25 cellular contexts compared by ENCODE assay signal in genomic region chr4:152380185-152380584, GRCh38.
DNase-seq lines count a peak whose midpoint lies in the region; ATAC-seq and TF ChIP-seq lines count a peak whose summit lies in the region.
"Had no signal": no experiment of that assay in that cellular context is flagged by ENCODE, and none has a peak within 500 bp of the region (broad histone marks: within the 10 kb centered on the region; RNA-seq: fewer than 3 reads in every experiment).

No MANE protein-coding gene starts in this region.

- H3K4me1 ChIP-seq in right atrium auricular region (no peaks in the 10 kb centered on the region), body of pancreas (peaks cover 19% of the 10 kb centered on the region), right lobe of liver (peaks cover 0 to 13% (median 0%) of the 10 kb centered on the region in 4 donors), suprapubic skin (peaks cover 20% of the 10 kb centered on the region), ovary (ENCODE audit: insufficient read depth) (no peaks in the 10 kb centered on the region)
- H3K4me1 ChIP-seq: HAP-1 had no signal

- TF ChIP-seq EP300 in suprapubic skin (IDR thresholded peaks at IDR 0.05) (no peak), ovary (IDR thresholded peaks at IDR 0.05) (no peak)

- H3K9me3 ChIP-seq in right atrium auricular region (no peaks in the 10 kb centered on the region), body of pancreas (no peaks in the 10 kb centered on the region), right lobe of liver (no peaks in the 10 kb centered on the region), suprapubic skin (no peaks in the 10 kb centered on the region), ovary (no peaks in the 10 kb centered on the region)
- H3K9me3 ChIP-seq: HAP-1 had no signal

- peak overlapping the region; percentile 74 to 76 for H3K27ac ChIP-seq in right atrium auricular region
- peak overlapping the region in 3 of 4 donors; percentile 66 to 85 (median 72) for H3K27ac ChIP-seq in body of pancreas
- H3K27ac ChIP-seq in right lobe of liver = peak overlapping the region in 2 of 3 donors; percentile 64 to 66
- H3K27ac ChIP-seq in suprapubic skin = no peak overlapping the region
- peak overlapping the region in 1 of 2 donors; percentile 65 for H3K27ac ChIP-seq in ovary

- no peak for TF ChIP-seq CTCF in right atrium auricular region (IDR thresholded peaks at IDR 0.05)
- no peak for TF ChIP-seq CTCF in body of pancreas (IDR thresholded peaks at IDR 0.05)
- TF ChIP-seq CTCF in right lobe of liver (IDR thresholded peaks at IDR 0.05) = no peak
- TF ChIP-seq CTCF in suprapubic skin (IDR thresholded peaks at IDR 0.05) = no peak
- TF ChIP-seq CTCF in ovary (IDR thresholded peaks at IDR 0.05) = no peak

- H3K27me3 ChIP-seq in right atrium auricular region (no peaks in the 10 kb centered on the region), body of pancreas (no peaks in the 10 kb centered on the region), right lobe of liver (no peaks in the 10 kb centered on the region), suprapubic skin (no peaks in the 10 kb centered on the region), ovary (no peaks in the 10 kb centered on the region)

- H3K36me3 ChIP-seq in right atrium auricular region (no peaks in the 10 kb centered on the region), body of pancreas (replicated peaks in 1 of 2; ENCODE audit: insufficient read depth in 1 of 2, low read depth in 2 of 2) (no peaks in the 10 kb centered on the region), right lobe of liver (no peaks in the 10 kb centered on the region), suprapubic skin (no peaks in the 10 kb centered on the region), ovary (no peaks in the 10 kb centered on the region)
- H3K36me3 ChIP-seq: HAP-1 had no signal

- TF ChIP-seq POLR2A in body of pancreas (IDR thresholded peaks at IDR 0.05) (no peak), right lobe of liver (IDR thresholded peaks at IDR 0.05) (no peak), suprapubic skin (IDR thresholded peaks at IDR 0.05) (no peak), ovary (IDR thresholded peaks at IDR 0.05) (no peak)

- peak overlapping the region; percentile 35 to 39 for H3K4me3 ChIP-seq in right atrium auricular region
- peak overlapping the region in 1 of 2 donors; percentile 0 for H3K4me3 ChIP-seq in body of pancreas
- H3K4me3 ChIP-seq in right lobe of liver = peak overlapping the region in 2 of 3 donors; percentile 8 to 14
- H3K4me3 ChIP-seq in suprapubic skin = peak overlapping the region; percentile 3
- no peak overlapping the region for H3K4me3 ChIP-seq in ovary
- H3K4me3 ChIP-seq: HAP-1 had no signal

- DNase-seq in right atrium auricular region (ENCODE audit: low spot score) (no peak), left ventricle myocardium superior (no peak), body of pancreas (no peak), right lobe of liver (no peak), suprapubic skin (ENCODE audit: low spot score in 2 of 2) (no peak), NOMO-1 treated with dmso at 0.1 percent for 144 hours (lab: John Stamatoyannopoulos, UW; ENCODE audit: unreplicated experiment) (no peak), ovary (no peak)
- DNase-seq: C1 segment of cervical spinal cord; CD4-positive, alpha-beta memory T cell; COR-L47; DMS53; GOT3; HFFc6; NCI-H1048; NCI-H1417; NCI-H1694; NCI-H2029 treated with DMSO at 0.1 percent for 48 hours; NCI-H446 treated with DMSO at 0.1 percent for 48 hours; NCI-H526; NCI-H82; NK-92 treated with Interleukin-12 subunit alpha and Interleukin-12 subunit beta, amount 100 ng/mL, for 24 hours; RPMI8226; SHP77 treated with DMSO at 0.1 percent for 48 hours had no signal

- intact Hi-C loops in left ventricle myocardium superior (cut with micrococcal nuclease) = loop anchor here (10.0 kb wide), 1 partner anchor 615 kb away; the partner anchor contains the start of gene GATB
- intact Hi-C loops in body of pancreas (cut with DNase I) = no loop called here
- intact Hi-C loops in right lobe of liver (cut with DNase I) = no loop called here
- intact Hi-C loops in ovary (cut with DNase I) = no loop called here

- no peak for ATAC-seq in left ventricle myocardium superior
- no peak for ATAC-seq in body of pancreas
- peak in 3 of 4 donors; percentile 36 to 53 (median 40) for ATAC-seq in right lobe of liver
- ATAC-seq in GM18858 (IDR thresholded peaks at IDR 0.05; ENCODE audit: unreplicated experiment) = no peak

- WGBS in body of pancreas, 2 donors = 24 to 28% methylated on average over 3 of the region's 3 CpGs
- 37% methylated on average over 3 of the region's 3 CpGs for WGBS in right lobe of liver (ENCODE audit: insufficient coverage, low coverage, low lambda C conversion rate, missing lambda C conversion rate)
- 61% methylated on average over 3 of the region's 3 CpGs for WGBS in suprapubic skin
- 71 to 86% (median 75%) methylated on average over 3 of the region's 3 CpGs for WGBS in ovary, 3 donors

Comparison
In these comparisons a context has a peak if more than half of its experiments do, and no peak if none do; other contexts are left out.
1. ATAC-seq: peak in right lobe of liver (3 of 4); none in left ventricle myocardium superior (single experiment), body of pancreas (single experiment) and GM18858 (single experiment).